Comparison of ENCODE assay signal across 8 cellular contexts in genomic region chr10:93921338-93921737, GRCh38. TPM values are rescaled to one million over a fixed set of nuclear protein-coding genes. Genes with fewer than 3 reads are reported as not detected.
A peak's percentile ranks its signal among the peaks of the same experiment; 100 is the strongest.
DNase-seq lines count a peak whose midpoint lies in the region; ATAC-seq and TF ChIP-seq lines count a peak whose summit lies in the region.

No MANE protein-coding gene starts in this region.

- H3K36me3 ChIP-seq in left ventricle myocardium inferior: no peaks in the 10 kb centered on the region

- H3K9me3 ChIP-seq in left ventricle myocardium inferior (replicated peaks): no peaks in the 10 kb centered on the region

- peak; percentile 18 for TF ChIP-seq CTCF in left ventricle myocardium inferior (IDR thresholded peaks at IDR 0.05; ENCODE audit: borderline replicate concordance)
- TF ChIP-seq CTCF in foreskin keratinocyte (conservative IDR thresholded peaks at IDR 0.05): peak; percentile 41

- H3K4me1 ChIP-seq in left ventricle myocardium inferior (peaks cover 11% of the 10 kb centered on the region), foreskin keratinocyte (peaks cover under 1% of the 10 kb centered on the region)

- no peak overlapping the region for H3K27ac ChIP-seq in left ventricle myocardium inferior (replicated peaks)
- H3K27ac ChIP-seq in foreskin keratinocyte: no peak overlapping the region

- H3K4me3 ChIP-seq in left ventricle myocardium inferior: no peak overlapping the region

- intact Hi-C loops in left ventricle myocardium inferior (cut with micrococcal nuclease): no loop called here
- intact Hi-C loops in cardiac septum (cut with DNase I): no loop called here

- ATAC-seq in foreskin keratinocyte (no peak), GM21529 (IDR thresholded peaks at IDR 0.05; ENCODE audit: unreplicated experiment) (no peak), HG02623 (IDR thresholded peaks at IDR 0.05; ENCODE audit: unreplicated experiment) (no peak), GM19324 (IDR thresholded peaks at IDR 0.05; ENCODE audit: low FRiP score, unreplicated experiment) (no peak)

- DNase-seq in left ventricle myocardium inferior (no peak), cardiac septum (ENCODE audit: low spot score) (no peak), foreskin keratinocyte (no peak), Kasumi-1 (lab: John Stamatoyannopoulos, UW) (no peak)
- peak; percentile 5 to 30 for DNase-seq in activated CD4-positive, alpha-beta T cell treated with anti-CD3 and anti-CD28 coated beads for 4 hours

- H3K27me3 ChIP-seq in left ventricle myocardium inferior (ENCODE audit: low read depth): no peaks in the 10 kb centered on the region
- H3K27me3 ChIP-seq in foreskin keratinocyte: no peaks in the 10 kb centered on the region

RNA-seq across cellular contexts. Expression of gene SLC35G1, which starts 27.6 kb away (rescaled TPM):
- total RNA-seq in left ventricle myocardium inferior (2.3 TPM), cardiac septum (2.8 TPM), foreskin keratinocyte (5.2 and 6.4 TPM in 2 replicates)
- polyA plus RNA-seq in foreskin keratinocyte: 2.8 and 3.5 TPM in 2 replicates

Comparison
In these comparisons a context has a peak if more than half of its experiments do, and no peak if none do; other contexts are left out.
1. DNase-seq: peak in activated CD4-positive, alpha-beta T cell treated with anti-CD3 and anti-CD28 coated beads for 4 hours (2 of 2); none in left ventricle myocardium inferior (single experiment), cardiac septum (single experiment), foreskin keratinocyte (0 of 2) and Kasumi-1 (0 of 2).